ENCODE assay signal across 8 cellular contexts in genomic region chr1:94805912-94806311, GRCh38. TPM values are rescaled to one million over a fixed set of nuclear protein-coding genes. Genes with fewer than 3 reads are reported as not detected.
DNase-seq lines count a peak whose midpoint lies in the region; ATAC-seq and TF ChIP-seq lines count a peak whose summit lies in the region.

No MANE protein-coding gene starts in this region.

- H3K4me3 ChIP-seq in Peyer's patch (no peak overlapping the region), foreskin fibroblast (ENCODE audit: low read depth in 1 of 2, low read length in 2 of 2) (peak overlapping the region; percentile 26 to 44), osteoblast (ENCODE audit: insufficient read depth, low read length) (no peak overlapping the region)

- ATAC-seq in HG03196 (IDR thresholded peaks at IDR 0.05; ENCODE audit: unreplicated experiment), result peak; percentile 60
- peak; percentile 45 for ATAC-seq in activated T-helper 17 cell treated with anti-CD3 and anti-CD28 coated beads, Interleukin-2, amount 50 U/mL, for 72 hours (replicated peaks)
- no peak for ATAC-seq in HG03025 (IDR thresholded peaks at IDR 0.05; ENCODE audit: low FRiP score, unreplicated experiment)

- H3K36me3 ChIP-seq in Peyer's patch, result no peaks in the 10 kb centered on the region
- H3K36me3 ChIP-seq in osteoblast (ENCODE audit: insufficient read depth, low read length), result no peaks in the 10 kb centered on the region

- H3K27me3 ChIP-seq in Peyer's patch, result no peaks in the 10 kb centered on the region
- peaks cover 14% of the 10 kb centered on the region for H3K27me3 ChIP-seq in osteoblast (ENCODE audit: insufficient read depth, low read length)

- H3K4me1 Mint-ChIP-seq in activated T-helper 17 cell treated with anti-CD3 and anti-CD28 coated beads, Interleukin-2, amount 50 U/mL, for 72 hours, result peaks cover 6% of the 10 kb centered on the region

- H3K9me3 ChIP-seq in Peyer's patch (no peaks in the 10 kb centered on the region), osteoblast (ENCODE audit: low read depth, low read length) (no peaks in the 10 kb centered on the region)

- H3K4me3 Mint-ChIP-seq in activated T-helper 17 cell treated with anti-CD3 and anti-CD28 coated beads, Interleukin-2, amount 50 U/mL, for 72 hours, result no peak overlapping the region

- H3K4me1 ChIP-seq in Peyer's patch (peaks cover 0 to 55% (median 2%) of the 10 kb centered on the region in 4 donors), osteoblast (ENCODE audit: insufficient read depth, low read length) (peaks cover 10% of the 10 kb centered on the region)

- TF ChIP-seq CTCF in GM12872 (IDR thresholded peaks at IDR 0.05; ENCODE audit: insufficient read depth, low read depth, low read length) (peak; percentile 93), Peyer's patch (IDR thresholded peaks at IDR 0.05) (peak; percentile 77 to 97 (median 93)), foreskin fibroblast (IDR thresholded peaks at IDR 0.05; ENCODE audit: low read depth, low read length) (peak; percentile 93), osteoblast (IDR thresholded peaks at IDR 0.05; ENCODE audit: extremely low read depth, low read depth, low read length) (peak; percentile 97)

- H3K27ac ChIP-seq in Peyer's patch (no peak overlapping the region), osteoblast (ENCODE audit: low read depth, low read length) (no peak overlapping the region)

- no peaks in the 10 kb centered on the region for H3K79me2 ChIP-seq in osteoblast (ENCODE audit: insufficient read depth, low read length)

- H4K20me1 ChIP-seq in osteoblast (ENCODE audit: insufficient read depth, low read length), result no peaks in the 10 kb centered on the region

- no peak overlapping the region for H3K27ac Mint-ChIP-seq in activated T-helper 17 cell treated with anti-CD3 and anti-CD28 coated beads, Interleukin-2, amount 50 U/mL, for 72 hours

- no peak for TF ChIP-seq POLR2A in Peyer's patch (IDR thresholded peaks at IDR 0.05)

- DNase-seq in A172 (ENCODE audit: low spot score) (peak; percentile 58), Peyer's patch (peak in 2 of 3 donors; percentile 26 to 77), foreskin fibroblast (peak; percentile 39 to 81), osteoblast (ENCODE audit: insufficient read length, low spot score, missing footprints) (peak; percentile 68)

- no peaks in the 10 kb centered on the region for H3K9me3 Mint-ChIP-seq in activated T-helper 17 cell treated with anti-CD3 and anti-CD28 coated beads, Interleukin-2, amount 50 U/mL, for 72 hours

- no peaks in the 10 kb centered on the region for H3K27me3 Mint-ChIP-seq in activated T-helper 17 cell treated with anti-CD3 and anti-CD28 coated beads, Interleukin-2, amount 50 U/mL, for 72 hours

- H2AFZ ChIP-seq in osteoblast (ENCODE audit: low read length), result no peak overlapping the region

- no peaks in the 10 kb centered on the region for H3K36me3 Mint-ChIP-seq in activated T-helper 17 cell treated with anti-CD3 and anti-CD28 coated beads, Interleukin-2, amount 50 U/mL, for 72 hours (ENCODE audit: low read depth)

- H3K4me2 ChIP-seq in osteoblast (ENCODE audit: insufficient read depth, low read length), result peak overlapping the region; percentile 16

RNA-seq across cellular contexts. Expression of gene SLC44A3, which starts 14.2 kb away (rescaled TPM):
- 0.10 TPM in 1 of 2 replicates, not detected in the other for total RNA-seq in A172 (2014; rRNA removed; shearing (Covaris generic))
- total RNA-seq in Peyer's patch, result 10 to 100 TPM; 26.4 to 49.0 (median 40.0) TPM
- total RNA-seq in activated T-helper 17 cell treated with anti-CD3 and anti-CD28 coated beads, Interleukin-2, amount 50 U/mL, for 72 hours, result under 1 TPM in 1 of 2 donors, not detected in 1; 0.56 TPM
- 2.9 and 7.1 TPM in 2 replicates for total RNA-seq in osteoblast

Comparison
In these comparisons a context has a peak if more than half of its experiments do, and no peak if none do; other contexts are left out.
1. H3K4me3 ChIP-seq: peak in foreskin fibroblast (2 of 2); none in Peyer's patch (0 of 4) and osteoblast (single experiment).
2. Peak in every context shown above with its lines, with median percentiles within 50 percentile points of each other: DNase-seq and CTCF ChIP-seq.